8 cellular contexts compared by ENCODE assay signal in genomic region chr6:37695857-37696219, GRCh38. TPM values are rescaled to one million over a fixed set of nuclear protein-coding genes. Genes with fewer than 3 reads are reported as not detected.
DNase-seq lines count a peak whose midpoint lies in the region; ATAC-seq and TF ChIP-seq lines count a peak whose summit lies in the region.

No MANE protein-coding gene starts in this region.

- peaks cover 4% of the 10 kb centered on the region; the same call in 1 of the 2 replicates for H3F3A ChIP-seq in GM23248 (ENCODE audit: insufficient read depth)

- H3K27me3 ChIP-seq in GM23248 (replicated peaks; ENCODE audit: insufficient read depth) (no peaks in the 10 kb centered on the region), skeletal muscle tissue (ENCODE audit: control insufficient read depth in 3 of 3, insufficient read depth in 3 of 3, low read length in 3 of 3) (peaks cover 35 to 50% (median 37%) of the 10 kb centered on the region in 3 donors)

- TF ChIP-seq CTCF in fibroblast of villous mesenchyme (IDR thresholded peaks at IDR 0.05; ENCODE audit: insufficient read depth, low read depth, low read length) (no peak), GM10248 (IDR thresholded peaks at IDR 0.05; ENCODE audit: control extremely low read depth, extremely low read depth, low read depth, missing control alignments) (no peak)

- H3K9me2 ChIP-seq in GM23248 (ENCODE audit: insufficient read depth), result no peaks in the 10 kb centered on the region

- peak overlapping the region; percentile 100 for H3K4me3 ChIP-seq in GM23248
- peak overlapping the region; percentile 74 for H3K4me3 ChIP-seq in fibroblast of villous mesenchyme (ENCODE audit: low read depth, low read length)
- peak overlapping the region; percentile 67 to 79 (median 73) for H3K4me3 ChIP-seq in skeletal muscle tissue (ENCODE audit: low read length in 3 of 3)

- no peaks in the 10 kb centered on the region for H4K20me1 ChIP-seq in GM23248 (ENCODE audit: insufficient read depth)

- H3K27ac ChIP-seq in GM23248 (no peak overlapping the region), skeletal muscle tissue (ENCODE audit: low read depth, low read length) (no peak overlapping the region)

- H3K36me3 ChIP-seq in GM23248 (ENCODE audit: low read depth) (no peaks in the 10 kb centered on the region), skeletal muscle tissue (ENCODE audit: control insufficient read depth in 3 of 3, insufficient read depth in 3 of 3, low read length in 3 of 3) (no peaks in the 10 kb centered on the region)

- H3K9ac ChIP-seq in GM23248 (peak overlapping the region; percentile 31), skeletal muscle tissue (ENCODE audit: low read depth in 1 of 3, low read length in 3 of 3) (peak overlapping the region; percentile 23 to 54 (median 43))

- H3K4me1 ChIP-seq in GM23248 (ENCODE audit: insufficient read depth), result peaks cover 17% of the 10 kb centered on the region
- peaks cover 19 to 25% (median 21%) of the 10 kb centered on the region in 3 donors for H3K4me1 ChIP-seq in skeletal muscle tissue (ENCODE audit: control insufficient read depth in 3 of 3, insufficient read depth in 3 of 3, low read length in 3 of 3)

- CTCF ChIA-PET in GM10248 (lab: Yijun Ruan, JAX), result no interaction called here

- H2AFZ ChIP-seq in GM23248, result peak overlapping the region; percentile 100

- H3K4me2 ChIP-seq in GM23248 (ENCODE audit: unreplicated experiment), result peak overlapping the region; percentile 99

- POLR2A ChIA-PET in GM10248 (lab: Yijun Ruan, JAX), result no interaction called here

- H3K4me1 Mint-ChIP-seq in T-helper 17 cell, result peaks cover 26% of the 10 kb centered on the region

- H3K36me3 Mint-ChIP-seq in T-helper 17 cell (ENCODE audit: low read depth), result peaks cover 9% of the 10 kb centered on the region

- no peak for ATAC-seq in T-helper 17 cell
- no peak for ATAC-seq in GM21367 (IDR thresholded peaks at IDR 0.05; ENCODE audit: unreplicated experiment)

- peak overlapping the region; percentile 72 for H3K27ac Mint-ChIP-seq in T-helper 17 cell

- peaks cover 39% of the 10 kb centered on the region for H3K27me3 Mint-ChIP-seq in T-helper 17 cell

- DNase-seq in GM23248, result peak; percentile 38
- no peak for DNase-seq in T-helper 17 cell
- no peak for DNase-seq in fibroblast of villous mesenchyme (ENCODE audit: low read depth)
- no peak for DNase-seq in mesenteric fat pad (ENCODE audit: low spot score)
- no peak for DNase-seq in GM10248 (ENCODE audit: extremely low spot score)
- no peak for DNase-seq in globus pallidus (ENCODE audit: low spot score)

- H3K9me3 ChIP-seq in GM23248 (ENCODE audit: low read depth) (no peaks in the 10 kb centered on the region), T-helper 17 cell (ENCODE audit: control insufficient read depth, low read length, poor library complexity, severe bottlenecking) (no peaks in the 10 kb centered on the region), skeletal muscle tissue (ENCODE audit: control insufficient read depth in 3 of 3, low read length in 3 of 3) (no peaks in the 10 kb centered on the region)

- H3K4me3 Mint-ChIP-seq in T-helper 17 cell, result peak overlapping the region; percentile 99

- H3K79me2 ChIP-seq in GM23248 (ENCODE audit: insufficient read depth), result no peaks in the 10 kb centered on the region

- WGBS in GM23248 (ENCODE audit: low coverage in 1 of 2, low lambda C conversion rate in 2 of 2, missing lambda C conversion rate in 2 of 2), 2 experiments, result 12 to 15% methylated on average over 19 of the region's 19 CpGs

- in situ Hi-C loops in GM23248 (cut with MboI), result no loop called here

RNA-seq across cellular contexts. Expression of gene MDGA1, which starts 1.8 kb away (rescaled TPM):
- 7.2 and 7.6 TPM in 2 replicates for total RNA-seq in GM23248 (2014; rRNA removed; shearing (Covaris generic))
- 1.3 and 1.9 TPM in 2 replicates for polyA plus RNA-seq in GM23248 (2016; fragmentation: Nextera tagmentation; extraction: Ambion mirVana)
- total RNA-seq in T-helper 17 cell (1 to 10 TPM in 1 of 2 donors, under 1 TPM in 1; 0.21 to 2.8 TPM), fibroblast of villous mesenchyme (5.2 and 5.8 TPM in 2 replicates), skeletal muscle tissue (5.2 TPM), mesenteric fat pad (4.0 TPM)
